In the genomic region with DNA sequence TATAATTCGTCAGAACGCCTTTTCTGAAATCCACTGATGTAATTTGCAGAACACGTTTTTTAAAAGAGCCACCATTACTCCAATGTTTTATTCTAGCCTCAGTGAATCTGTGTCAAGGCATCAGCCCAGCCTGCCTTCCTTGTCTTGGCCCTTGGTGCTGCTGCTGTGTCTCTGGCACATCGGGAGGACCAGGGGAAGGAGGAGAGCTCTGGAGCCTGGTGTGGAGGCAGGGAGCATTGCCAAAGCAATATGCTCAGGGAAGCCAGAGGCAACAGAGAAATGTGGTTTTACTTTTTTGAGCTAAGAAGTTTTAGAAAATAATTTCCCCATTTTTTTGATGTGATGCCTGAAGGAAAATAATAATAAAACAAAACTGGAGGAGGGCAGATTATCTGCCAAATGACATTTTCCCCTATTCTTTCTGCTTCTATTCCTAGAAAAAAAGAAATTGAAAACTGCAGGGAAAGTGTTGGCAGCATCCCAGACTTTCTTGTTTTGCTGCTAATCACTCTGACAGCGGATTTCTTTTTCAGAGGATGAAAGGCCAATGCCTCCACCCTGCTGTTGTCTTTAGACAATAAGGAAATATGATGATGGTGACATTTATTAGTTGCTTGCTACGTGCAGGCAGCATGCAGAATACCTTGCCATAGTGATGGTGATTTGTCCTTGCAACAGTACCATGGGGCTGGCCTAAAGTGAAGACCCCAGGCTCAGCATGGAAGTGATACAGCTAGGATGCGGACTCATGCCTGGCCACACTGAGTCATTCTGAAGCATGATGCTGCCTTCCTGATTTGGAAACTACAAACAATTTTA, we compare ENCODE assay signal across 22 cellular contexts.
DNase-seq lines count a peak whose midpoint lies in the region; ATAC-seq and TF ChIP-seq lines count a peak whose summit lies in the region.
"Had no signal": no experiment of that assay in that cellular context is flagged by ENCODE, and none has a peak within 500 bp of the region (broad histone marks: within the 10 kb centered on the region; RNA-seq: fewer than 3 reads in every experiment).

No MANE protein-coding gene starts in this region.

- POLR2A ChIA-PET in activated CD4-positive, alpha-beta memory T cell treated with anti-CD3 and anti-CD28 coated beads for 36 hours (lab: Charles Lee) = no interaction called here

- peak; percentile 34 for DNase-seq in ELR (ENCODE audit: low read depth)
- DNase-seq in NCI-H446 (lab: John Stamatoyannopoulos, UW) = peak; percentile 60 to 84
- DNase-seq in fibroblast of the aortic adventitia (ENCODE audit: low read depth) = peak; percentile 53
- peak; percentile 29 for DNase-seq in pons (ENCODE audit: low spot score)
- DNase-seq in hepatocyte (ENCODE audit: low spot score) = no peak
- no peak for DNase-seq in activated CD4-positive, alpha-beta memory T cell treated with anti-CD3 and anti-CD28 coated beads for 36 hours
- no peak for DNase-seq in COLO829 (ENCODE audit: low spot score)
- DNase-seq: activated CD4-positive, alpha-beta T cell treated with anti-CD3 and anti-CD28 coated beads, Interleukin-2, amount 50 U/mL, for 48 hours; activated naive CD8-positive, alpha-beta T cell treated with anti-CD3 and anti-CD28 coated beads, Interleukin-2, amount 10 ng/mL, durations not matched to agents 7 days and 5 days; activated T-cell treated with anti-CD3 and anti-CD28 coated beads, Interleukin-2, amount 50 U/mL, for 48 hours; BE2C; Calu3; effector CD4-positive, alpha-beta T cell; esophagus squamous epithelium; GF-D8; Kasumi-1; left colon; NCI-H1417; T-helper 1 cell had no signal

- no peak overlapping the region for H3K27ac Mint-ChIP-seq in activated CD4-positive, alpha-beta memory T cell treated with anti-CD3 and anti-CD28 coated beads for 36 hours
- H3K27ac Mint-ChIP-seq: activated naive CD8-positive, alpha-beta T cell treated with anti-CD3 and anti-CD28 coated beads, Interleukin-2, amount 10 ng/mL, durations not matched to agents 7 days and 5 days had no signal

- no peaks in the 10 kb centered on the region for H3K9me2 ChIP-seq in hepatocyte (replicated peaks; ENCODE audit: insufficient read depth)

- no peaks in the 10 kb centered on the region for H3K36me3 Mint-ChIP-seq in activated CD4-positive, alpha-beta memory T cell treated with anti-CD3 and anti-CD28 coated beads for 36 hours
- H3K36me3 Mint-ChIP-seq: activated naive CD8-positive, alpha-beta T cell treated with anti-CD3 and anti-CD28 coated beads, Interleukin-2, amount 10 ng/mL, durations not matched to agents 7 days and 5 days had no signal

- no peaks in the 10 kb centered on the region for H3K27me3 Mint-ChIP-seq in activated CD4-positive, alpha-beta memory T cell treated with anti-CD3 and anti-CD28 coated beads for 36 hours
- H3K27me3 Mint-ChIP-seq: activated naive CD8-positive, alpha-beta T cell treated with anti-CD3 and anti-CD28 coated beads, Interleukin-2, amount 10 ng/mL, durations not matched to agents 7 days and 5 days had no signal

- CTCF ChIA-PET in activated CD4-positive, alpha-beta memory T cell treated with anti-CD3 and anti-CD28 coated beads for 36 hours (lab: Charles Lee) = no interaction called here

- H3K4me1 ChIP-seq in hepatocyte (ENCODE audit: insufficient read depth) = peaks cover 2% of the 10 kb centered on the region
- H3K4me1 ChIP-seq: BE2C, esophagus squamous epithelium had no signal

- no peaks in the 10 kb centered on the region for H4K20me1 ChIP-seq in hepatocyte (ENCODE audit: insufficient read depth, poor library complexity, severe bottlenecking)

- H3K4me1 Mint-ChIP-seq in activated CD4-positive, alpha-beta memory T cell treated with anti-CD3 and anti-CD28 coated beads for 36 hours (ENCODE audit: low read depth) = no peaks in the 10 kb centered on the region
- H3K4me1 Mint-ChIP-seq: activated naive CD8-positive, alpha-beta T cell treated with anti-CD3 and anti-CD28 coated beads, Interleukin-2, amount 10 ng/mL, durations not matched to agents 7 days and 5 days had no signal

- TF ChIP-seq CTCF in fibroblast of the aortic adventitia (IDR thresholded peaks at IDR 0.05; ENCODE audit: insufficient read depth, low read length) (no peak), hepatocyte (IDR thresholded peaks at IDR 0.05; ENCODE audit: poor library complexity) (no peak)

- 59% methylated on average over 7 of the region's 7 CpGs for WGBS in hepatocyte (ENCODE audit: low lambda C conversion rate, missing lambda C conversion rate)

- no peaks in the 10 kb centered on the region for H3K36me3 ChIP-seq in hepatocyte (replicated peaks; ENCODE audit: insufficient read depth, low read depth)
- H3K36me3 ChIP-seq: BE2C, esophagus squamous epithelium had no signal

- H3K27ac ChIP-seq in hepatocyte = no peak overlapping the region
- H3K27ac ChIP-seq: esophagus squamous epithelium, VCaP had no signal

- no peak overlapping the region for H3K4me3 Mint-ChIP-seq in activated CD4-positive, alpha-beta memory T cell treated with anti-CD3 and anti-CD28 coated beads for 36 hours
- H3K4me3 Mint-ChIP-seq: activated naive CD8-positive, alpha-beta T cell treated with anti-CD3 and anti-CD28 coated beads, Interleukin-2, amount 10 ng/mL, durations not matched to agents 7 days and 5 days had no signal

- no peak for ATAC-seq in HG02678 (IDR thresholded peaks at IDR 0.05; ENCODE audit: unreplicated experiment)
- ATAC-seq: left colon had no signal

- H2AFZ ChIP-seq in hepatocyte = no peak overlapping the region

- H3K9me3 ChIP-seq in hepatocyte (ENCODE audit: low read depth) = no peaks in the 10 kb centered on the region
- H3K9me3 ChIP-seq: BE2C, esophagus squamous epithelium had no signal

- H3K9me3 Mint-ChIP-seq in activated CD4-positive, alpha-beta memory T cell treated with anti-CD3 and anti-CD28 coated beads for 36 hours = peaks cover 2% of the 10 kb centered on the region
- H3K9me3 Mint-ChIP-seq: activated naive CD8-positive, alpha-beta T cell treated with anti-CD3 and anti-CD28 coated beads, Interleukin-2, amount 10 ng/mL, durations not matched to agents 7 days and 5 days had no signal

- H3K79me2 ChIP-seq in hepatocyte = no peaks in the 10 kb centered on the region

- H3K4me3 ChIP-seq in fibroblast of the aortic adventitia (ENCODE audit: low read depth, low read length) (no peak overlapping the region), hepatocyte (no peak overlapping the region)
- H3K4me3 ChIP-seq: esophagus squamous epithelium, smooth muscle cell had no signal

- intact Hi-C loops in activated CD4-positive, alpha-beta memory T cell treated with anti-CD3 and anti-CD28 coated beads for 36 hours (cut with micrococcal nuclease) = no loop called here

- no peak overlapping the region for H3K4me2 ChIP-seq in hepatocyte
- H3K4me2 ChIP-seq: smooth muscle cell had no signal

- no peaks in the 10 kb centered on the region for H3K27me3 ChIP-seq in hepatocyte
- H3K27me3 ChIP-seq: BE2C, esophagus squamous epithelium had no signal

Comparison
In these comparisons a context has a peak if more than half of its experiments do, and no peak if none do; other contexts are left out.
1. DNase-seq: peak in ELR (single experiment), NCI-H446 (2 of 2), fibroblast of the aortic adventitia (single experiment) and pons (single experiment); none in hepatocyte (single experiment), activated CD4-positive, alpha-beta memory T cell treated with anti-CD3 and anti-CD28 coated beads for 36 hours (single experiment) and COLO829 (single experiment).